16 cellular contexts compared by ENCODE assay signal in the genomic region with DNA sequence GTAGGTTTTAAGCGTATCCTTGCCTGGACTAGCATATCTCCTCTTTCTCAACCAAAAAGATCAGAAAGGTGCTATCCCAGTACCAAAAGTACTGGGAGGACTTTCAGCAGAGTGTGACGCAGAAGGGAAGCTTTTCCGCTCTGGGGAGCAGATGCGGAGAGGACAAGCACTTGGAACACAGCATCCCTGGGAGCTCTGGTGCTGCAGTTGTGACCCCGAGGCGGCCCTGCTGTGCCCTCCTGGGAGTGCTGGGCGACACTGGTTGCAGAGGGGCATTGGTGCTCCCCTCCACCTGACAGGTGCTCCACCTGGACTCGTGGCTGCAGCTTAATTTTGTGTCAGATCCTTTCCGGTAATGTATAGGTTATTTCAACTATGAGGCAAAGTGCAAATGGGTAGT. TPM values are rescaled to one million over a fixed set of nuclear protein-coding genes. Genes with fewer than 3 reads are reported as not detected.
DNase-seq lines count a peak whose midpoint lies in the region; ATAC-seq and TF ChIP-seq lines count a peak whose summit lies in the region.
"Had no signal": no experiment of that assay in that cellular context is flagged by ENCODE, and none has a peak within 500 bp of the region (broad histone marks: within the 10 kb centered on the region; RNA-seq: fewer than 3 reads in every experiment).

No MANE protein-coding gene starts in this region.

- intact Hi-C loops in IMR-90 (cut with micrococcal nuclease) (no loop called here), adrenal gland (cut with DNase I) (no loop called here), sigmoid colon (cut with DNase I) (loop anchor here (5.0 to 10.0 kb wide), 3 partner anchors 161 to 394 kb away; no protein-coding TSS in a partner anchor), ascending aorta (cut with DNase I) (loop anchor here (5.0 kb wide), 1 partner anchor 96 kb away; no protein-coding TSS in a partner anchor)

- TF ChIP-seq CTCF in IMR-90 (conservative IDR thresholded peaks at IDR 0.05; ENCODE audit: low read depth, low read length) (no peak), adrenal gland (IDR thresholded peaks at IDR 0.05) (no peak), liver (IDR thresholded peaks at IDR 0.05; ENCODE audit: low read depth, low read length, missing input control) (no peak), sigmoid colon (IDR thresholded peaks at IDR 0.05) (no peak), ascending aorta (IDR thresholded peaks at IDR 0.05) (no peak)

- in situ Hi-C loops in IMR-90 (cut with MboI; ENCODE audit: low sequenced_read_pairs): no loop called here

- H3K4me3 ChIP-seq in IMR-90 (ENCODE audit: insufficient read depth, low read depth, low read length) (no peak overlapping the region), adrenal gland (no peak overlapping the region), liver (ENCODE audit: low read depth in 1 of 3, low read length in 3 of 3) (no peak overlapping the region), sigmoid colon (no peak overlapping the region), ascending aorta (no peak overlapping the region)
- H3K4me3 ChIP-seq: GM23248 had no signal

- POLR2A ChIA-PET in IMR-90 (lab: Charles Lee; ENCODE audit: unreplicated experiment): no interaction called here

- H3K9ac ChIP-seq in IMR-90 (ENCODE audit: low read depth, low read length) (no peak overlapping the region), liver (ENCODE audit: low read depth in 1 of 2, low read length in 2 of 2) (no peak overlapping the region)
- H3K9ac ChIP-seq: GM23248 had no signal

- H3K4me1 ChIP-seq in IMR-90 (ENCODE audit: control insufficient read depth, insufficient read depth, low read length): peaks cover 11% of the 10 kb centered on the region
- H3K4me1 ChIP-seq in adrenal gland (replicated peaks in 1 of 2): peaks cover 32 to 57% of the 10 kb centered on the region in 2 donors
- peaks cover 10 to 60% (median 36%) of the 10 kb centered on the region in 4 donors for H3K4me1 ChIP-seq in liver (ENCODE audit: control insufficient read depth in 4 of 4, insufficient read depth in 4 of 4, low read length in 3 of 4)
- H3K4me1 ChIP-seq in sigmoid colon: peaks cover 0 to 67% (median 59%) of the 10 kb centered on the region in 4 donors
- peaks cover 6 to 21% of the 10 kb centered on the region in 2 donors for H3K4me1 ChIP-seq in ascending aorta

- H2BK120ac ChIP-seq in IMR-90 (ENCODE audit: low read depth, low read length): no peak overlapping the region

- peaks cover 11 to 77% of the 10 kb centered on the region in 2 experiments for H3K79me1 ChIP-seq in IMR-90 (ENCODE audit: low read depth in 1 of 2, low read length in 2 of 2)

- TF ChIP-seq POLR2A in IMR-90 (IDR thresholded peaks at IDR 0.05; ENCODE audit: low read depth, low read length): no peak
- TF ChIP-seq POLR2A in adrenal gland (IDR thresholded peaks at IDR 0.05): no peak
- TF ChIP-seq POLR2A in sigmoid colon (IDR thresholded peaks at IDR 0.05): no peak

- no peak overlapping the region for H2AK9ac ChIP-seq in IMR-90 (replicated peaks; ENCODE audit: low read depth, low read length, poor library complexity)

- no peak overlapping the region for H3K4ac ChIP-seq in IMR-90 (ENCODE audit: low read depth, low read length)

- no TSS peak for BruUV-seq in IMR-90 (replicated peaks; lab: Mats Ljungman, UMichigan)

- H3K9me3 ChIP-seq in IMR-90 (ENCODE audit: control insufficient read depth, insufficient read depth, low read length): no peaks in the 10 kb centered on the region
- H3K9me3 ChIP-seq in adrenal gland (replicated peaks in 1 of 3): no peaks in the 10 kb centered on the region
- H3K9me3 ChIP-seq in liver (ENCODE audit: control insufficient read depth in 4 of 4, low read length in 3 of 4): no peaks in the 10 kb centered on the region
- no peaks in the 10 kb centered on the region for H3K9me3 ChIP-seq in sigmoid colon
- H3K9me3 ChIP-seq in ascending aorta: no peaks in the 10 kb centered on the region

- H2BK15ac ChIP-seq in IMR-90 (ENCODE audit: low read depth, low read length): no peak overlapping the region

- no peak for TF ChIP-seq RAD21 in IMR-90 (IDR thresholded peaks at IDR 0.05; ENCODE audit: low read length)
- no peak for TF ChIP-seq RAD21 in liver (IDR thresholded peaks at IDR 0.05)

- no peak overlapping the region for H2BK5ac ChIP-seq in IMR-90 (ENCODE audit: low read depth, low read length, poor library complexity, severe bottlenecking)

- DNase-seq in IMR-90 (no peak), adrenal gland (no peak), sigmoid colon (no peak), ascending aorta (ENCODE audit: low spot score in 2 of 2) (no peak), AG20443 (ENCODE audit: low spot score) (no peak)
- DNase-seq: ACHN, DMS79, GM23248, MM.1S, NCI-H1092 treated with DMSO at 0.1 percent for 48 hours, NCI-H2081 treated with DMSO at 0.1 percent for 48 hours, NCI-H524 had no signal

- H3K4me2 ChIP-seq in IMR-90 (ENCODE audit: low read depth, low read length): no peak overlapping the region

- H3K27me3 ChIP-seq in IMR-90 (ENCODE audit: control insufficient read depth, insufficient read depth, low read length) (no peaks in the 10 kb centered on the region), adrenal gland (no peaks in the 10 kb centered on the region), liver (ENCODE audit: control insufficient read depth in 4 of 4, insufficient read depth in 4 of 4, low read length in 3 of 4) (no peaks in the 10 kb centered on the region), sigmoid colon (no peaks in the 10 kb centered on the region), ascending aorta (no peaks in the 10 kb centered on the region)

- H4K91ac ChIP-seq in IMR-90 (ENCODE audit: insufficient read depth, low read depth, low read length): no peak overlapping the region

- H3K56ac ChIP-seq in IMR-90 (ENCODE audit: extremely low read depth, insufficient read depth, low read length): no peak overlapping the region

- H3K27ac ChIP-seq in IMR-90 (ENCODE audit: insufficient read depth, low read length) (peak overlapping the region; percentile 30; the same call in 1 of the 2 replicates), adrenal gland (peak overlapping the region in 3 of 5 donors; percentile 96 to 98 (median 98)), liver (ENCODE audit: low read depth in 1 of 2, low read length in 2 of 2) (peak overlapping the region; percentile 98 to 99), sigmoid colon (peak overlapping the region; percentile 94 to 97 (median 96)), ascending aorta (no peak overlapping the region)

- no peak overlapping the region; the same call in 1 of the 2 replicates for H4K5ac ChIP-seq in IMR-90 (ENCODE audit: low read depth, low read length)

- peak in 1 of 4 donors; percentile 43 for TF ChIP-seq EP300 in sigmoid colon (IDR thresholded peaks at IDR 0.05)

- no peak overlapping the region for H3K14ac ChIP-seq in IMR-90 (replicated peaks; ENCODE audit: low read depth, low read length)

- peaks cover 11% of the 10 kb centered on the region for H3K9me1 ChIP-seq in IMR-90 (ENCODE audit: insufficient read depth, low read length)

- no peak overlapping the region for H3K23ac ChIP-seq in IMR-90 (ENCODE audit: low read depth, low read length)

- no CpG with 5 or more reads among the region's 9 CpGs for WGBS in IMR-90 (ENCODE audit: extremely low coverage in 2 of 2, insufficient read length in 1 of 2), 2 experiments
- WGBS in adrenal gland, 4 donors: 91 to 96% (median 94%) methylated on average over 7 to 9 of the region's 9 CpGs
- 85% methylated on average over 9 of the region's 9 CpGs for WGBS in liver
- WGBS in sigmoid colon, 2 donors: 90 to 95% methylated on average over 9 of the region's 9 CpGs

- no peak for ATAC-seq in IMR-90 (ENCODE audit: low read depth)
- no peak for ATAC-seq in GM21576 (IDR thresholded peaks at IDR 0.05; ENCODE audit: unreplicated experiment)
- no peak for ATAC-seq in HG02973 (IDR thresholded peaks at IDR 0.05; ENCODE audit: unreplicated experiment)
- ATAC-seq: HCT116 had no signal

- no peak overlapping the region for H2AK5ac ChIP-seq in IMR-90 (ENCODE audit: low read depth, low read length)

- H4K20me1 ChIP-seq in IMR-90 (ENCODE audit: insufficient read depth, low read length): peaks cover 65% of the 10 kb centered on the region

- no peak overlapping the region for H3K18ac ChIP-seq in IMR-90 (ENCODE audit: low read depth, low read length)

- H2BK20ac ChIP-seq in IMR-90 (ENCODE audit: low read depth, low read length): no peak overlapping the region

- dilution Hi-C loops in IMR-90 (cut with HindIII; ENCODE audit: low sequenced_read_pairs, unreplicated experiment): no loop called here

- no peak overlapping the region for H2AFZ ChIP-seq in IMR-90 (replicated peaks; ENCODE audit: low read length, poor library complexity)
- H2AFZ ChIP-seq: GM23248 had no signal

- H3K36me3 ChIP-seq in IMR-90 (ENCODE audit: control insufficient read depth, insufficient read depth, low read length) (peaks cover 13% of the 10 kb centered on the region), adrenal gland (replicated peaks in 1 of 2) (peaks cover 0 to 11% of the 10 kb centered on the region in 2 donors), liver (ENCODE audit: control insufficient read depth in 4 of 4, insufficient read depth in 3 of 4, low read depth in 1 of 4, low read length in 3 of 4) (peaks cover 2 to 14% (median 9%) of the 10 kb centered on the region in 4 donors), sigmoid colon (peaks cover 0 to 18% (median 13%) of the 10 kb centered on the region in 4 donors), ascending aorta (peaks cover 12 to 13% of the 10 kb centered on the region in 2 donors)

- CTCF ChIA-PET in IMR-90 (lab: Yijun Ruan, JAX): interaction anchor here (0.6 kb wide), 1 partner anchor 23 kb away, joined by 3 read pairs; no protein-coding TSS in a partner anchor

- H4K8ac ChIP-seq in IMR-90 (ENCODE audit: low read depth in 2 of 2, low read length in 2 of 2): no peak overlapping the region

RNA-seq across cellular contexts. Expression of gene NAXD, which starts 3.4 kb away (rescaled TPM):
- total RNA-seq in IMR-90 (2012; rRNA removed) (9.4 and 10.2 TPM in 2 replicates), adrenal gland (10 to 100 TPM; 55.0 to 89.4 (median 58.5) TPM), liver (10 to 100 TPM; 19.0 to 34.1 TPM), sigmoid colon (10 to 100 TPM; 33.5 to 41.1 (median 37.2) TPM), ascending aorta (1.9 TPM)
- polyA plus RNA-seq in IMR-90 (2012; rRNA removed) (24.4 and 27.2 TPM in 2 replicates), adrenal gland (100 to 1,000 TPM in 2 of 3 donors, 10 to 100 TPM in 1; 48.5 to 107 (median 101) TPM), liver (10 to 100 TPM; 21.2 to 40.5 TPM), sigmoid colon (10 to 100 TPM; 24.6 to 33.0 (median 30.3) TPM)
- polyA plus RNA-seq in IMR-90 (2012; cell fraction: cytosol; rRNA removed): 21.3 and 27.8 TPM in 2 replicates
- polyA plus RNA-seq in IMR-90 (2012; cell fraction: nucleus; rRNA removed; ENCODE audit: low replicate concordance): 90.8 and 120 TPM in 2 replicates

RNA-seq across cellular contexts. Expression of gene RAB20, which starts 57.3 kb away (rescaled TPM):
- total RNA-seq in IMR-90 (2012; rRNA removed) (3.6 and 3.8 TPM in 2 replicates), adrenal gland (100 to 1,000 TPM in 1 of 8 donors, 10 to 100 TPM in 7; 30.8 to 259 (median 46.1) TPM), liver (10 to 100 TPM in 1 of 2 donors, 1 to 10 TPM in 1; 9.8 to 31.0 TPM), sigmoid colon (10 to 100 TPM in 3 of 4 donors, 1 to 10 TPM in 1; 6.9 to 21.3 (median 15.1) TPM), ascending aorta (17.7 TPM)
- polyA plus RNA-seq in IMR-90 (2012; rRNA removed) (4.7 and 5.1 TPM in 2 replicates), adrenal gland (10 to 100 TPM; 15.0 to 20.6 (median 20.5) TPM), liver (10 to 100 TPM; 19.3 to 36.9 TPM), sigmoid colon (10 to 100 TPM; 48.8 to 61.7 (median 59.5) TPM)
- 6.1 and 6.7 TPM in 2 replicates for polyA plus RNA-seq in IMR-90 (2012; cell fraction: cytosol; rRNA removed)
- 2.3 and 2.4 TPM in 2 replicates for polyA plus RNA-seq in IMR-90 (2012; cell fraction: nucleus; rRNA removed; ENCODE audit: low replicate concordance)

Comparison
In these comparisons a context has a peak if more than half of its experiments do, and no peak if none do; other contexts are left out.
1. H3K27ac ChIP-seq: peak in IMR-90 (single experiment), adrenal gland (3 of 5), liver (2 of 2) and sigmoid colon (4 of 4); none in ascending aorta (0 of 2).
2. intact Hi-C loops: an anchor here in sigmoid colon (5.0 to 10.0 kb wide) and ascending aorta (5.0 kb wide); none called in IMR-90 and adrenal gland.